Comparison of ENCODE assay signal across 15 cellular contexts in the genomic region with DNA sequence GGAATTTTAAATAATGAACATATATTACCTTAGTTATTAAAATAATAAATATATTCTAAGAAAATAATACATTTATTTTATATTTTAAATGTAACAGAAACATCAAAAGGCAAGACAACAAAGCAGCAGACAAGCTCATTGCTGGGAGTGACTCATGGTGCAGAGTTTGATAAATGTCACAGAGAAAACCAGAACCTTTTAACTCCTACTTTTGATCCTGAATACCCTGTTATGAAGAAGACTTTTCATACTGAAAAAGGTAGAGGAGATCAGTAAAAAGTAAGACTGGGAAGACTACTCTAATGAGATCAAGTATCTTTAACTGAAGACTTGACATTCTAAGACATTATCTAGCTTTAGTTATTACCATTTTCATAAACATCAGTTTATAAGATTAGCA.
DNase-seq lines count a peak whose midpoint lies in the region; ATAC-seq and TF ChIP-seq lines count a peak whose summit lies in the region.
"Had no signal": no experiment of that assay in that cellular context is flagged by ENCODE, and none has a peak within 500 bp of the region (broad histone marks: within the 10 kb centered on the region; RNA-seq: fewer than 3 reads in every experiment).

No MANE protein-coding gene starts in this region.

- peak; percentile 80 for ATAC-seq in activated T-helper 17 cell treated with anti-CD3 and anti-CD28 coated beads, Interleukin-2, amount 50 U/mL, for 72 hours (replicated peaks)
- no peak for ATAC-seq in foreskin keratinocyte
- ATAC-seq: CD8-positive, alpha-beta T cell had no signal

- H3K27me3 ChIP-seq in foreskin keratinocyte (no peaks in the 10 kb centered on the region), thyroid gland (no peaks in the 10 kb centered on the region)
- H3K27me3 ChIP-seq: BE2C had no signal

- peak overlapping the region; percentile 20 for H3K4me3 Mint-ChIP-seq in activated naive CD4-positive, alpha-beta T cell treated with anti-CD3 and anti-CD28 coated beads, Interleukin-2, amount 50 U/mL, for 24 hours
- H3K4me3 Mint-ChIP-seq in activated T-helper 17 cell treated with anti-CD3 and anti-CD28 coated beads, Interleukin-2, amount 50 U/mL, for 72 hours: peak overlapping the region; percentile 40
- H3K4me3 Mint-ChIP-seq: CD8-positive, alpha-beta T cell had no signal

- H3K9me3 ChIP-seq in thyroid gland: no peaks in the 10 kb centered on the region
- H3K9me3 ChIP-seq: BE2C had no signal

- H3K27me3 Mint-ChIP-seq in activated naive CD4-positive, alpha-beta T cell treated with anti-CD3 and anti-CD28 coated beads, Interleukin-2, amount 50 U/mL, for 24 hours: no peaks in the 10 kb centered on the region
- H3K27me3 Mint-ChIP-seq in activated T-helper 17 cell treated with anti-CD3 and anti-CD28 coated beads, Interleukin-2, amount 50 U/mL, for 72 hours: no peaks in the 10 kb centered on the region

- H3K4me1 Mint-ChIP-seq in activated naive CD4-positive, alpha-beta T cell treated with anti-CD3 and anti-CD28 coated beads, Interleukin-2, amount 50 U/mL, for 24 hours: peaks cover 59% of the 10 kb centered on the region
- H3K4me1 Mint-ChIP-seq in activated T-helper 17 cell treated with anti-CD3 and anti-CD28 coated beads, Interleukin-2, amount 50 U/mL, for 72 hours: peaks cover 24% of the 10 kb centered on the region

- TF ChIP-seq CTCF in foreskin keratinocyte (conservative IDR thresholded peaks at IDR 0.05) (no peak), thyroid gland (IDR thresholded peaks at IDR 0.05) (no peak)

- no peaks in the 10 kb centered on the region for H3K36me3 ChIP-seq in thyroid gland
- H3K36me3 ChIP-seq: BE2C had no signal

- no peak for DNase-seq in activated naive CD4-positive, alpha-beta T cell treated with Interleukin-2 at 50 U/mL for 16 hours
- DNase-seq in foreskin keratinocyte (no peak), DMS153 treated with DMSO at 0.1 percent for 48 hours (lab: John Stamatoyannopoulos, UW; ENCODE audit: unreplicated experiment) (no peak), thyroid gland (no peak), Ammon's horn (ENCODE audit: low spot score) (no peak)
- DNase-seq: BE2C; CD8-positive, alpha-beta T cell; KG1; NCI-H1048; NCI-H1694 treated with DMSO at 0.1 percent for 48 hours; NCI-H69; NK-92 treated with Interleukin-12 subunit alpha and Interleukin-12 subunit beta, amount 100 ng/mL, for 24 hours had no signal

- H3K27ac ChIP-seq in foreskin keratinocyte (peak overlapping the region; percentile 1), thyroid gland (no peak overlapping the region)
- H3K27ac ChIP-seq: RWPE1 had no signal

- H3K36me3 Mint-ChIP-seq in activated naive CD4-positive, alpha-beta T cell treated with anti-CD3 and anti-CD28 coated beads, Interleukin-2, amount 50 U/mL, for 24 hours: peaks cover 14% of the 10 kb centered on the region
- no peaks in the 10 kb centered on the region for H3K36me3 Mint-ChIP-seq in activated T-helper 17 cell treated with anti-CD3 and anti-CD28 coated beads, Interleukin-2, amount 50 U/mL, for 72 hours (ENCODE audit: low read depth)

- no peak overlapping the region for H3K4me3 ChIP-seq in thyroid gland (replicated peaks in 1 of 3)

- no peak for TF ChIP-seq POLR2A in thyroid gland (IDR thresholded peaks at IDR 0.05)

- no peaks in the 10 kb centered on the region for H3K9me3 Mint-ChIP-seq in activated naive CD4-positive, alpha-beta T cell treated with anti-CD3 and anti-CD28 coated beads, Interleukin-2, amount 50 U/mL, for 24 hours
- H3K9me3 Mint-ChIP-seq in activated T-helper 17 cell treated with anti-CD3 and anti-CD28 coated beads, Interleukin-2, amount 50 U/mL, for 72 hours: no peaks in the 10 kb centered on the region
- H3K9me3 Mint-ChIP-seq: CD8-positive, alpha-beta T cell had no signal

- H3K4me1 ChIP-seq in foreskin keratinocyte (peaks cover 13% of the 10 kb centered on the region), thyroid gland (peaks cover 3 to 13% of the 10 kb centered on the region in 2 donors)

- intact Hi-C loops in thyroid gland (cut with DNase I): no loop called here

- H3K27ac Mint-ChIP-seq in activated naive CD4-positive, alpha-beta T cell treated with anti-CD3 and anti-CD28 coated beads, Interleukin-2, amount 50 U/mL, for 24 hours: peak overlapping the region; percentile 43
- peak overlapping the region; percentile 75 for H3K27ac Mint-ChIP-seq in activated T-helper 17 cell treated with anti-CD3 and anti-CD28 coated beads, Interleukin-2, amount 50 U/mL, for 72 hours
- H3K27ac Mint-ChIP-seq: CD8-positive, alpha-beta T cell had no signal
